In genomic region chr15:66399276-66399675, GRCh38 we compare ENCODE assay signal across 19 cellular contexts.
"Had no signal": no experiment of that assay in that cellular context is flagged by ENCODE, and none has a peak within 500 bp of the region (broad histone marks: within the 10 kb centered on the region; RNA-seq: fewer than 3 reads in every experiment).

No MANE protein-coding gene starts in this region.

- H3K36me3 ChIP-seq: right lobe of liver, thyroid gland had no signal

- H3K27ac ChIP-seq: heart right ventricle, psoas muscle, right lobe of liver, suprapubic skin, thyroid gland had no signal

- DNase-seq: effector CD4-positive, alpha-beta T cell; heart right ventricle; hypothalamus; kidney glomerular epithelial cell; mammary epithelial cell; naive thymus-derived CD4-positive, alpha-beta T cell; nephron progenitor cell; psoas muscle; retina; right lobe of liver; stimulated activated CD4-positive, alpha-beta T cell treated with anti-CD3 and anti-CD28 coated beads, Interleukin-4, amount 100 ng/mL, for 1 hour; stimulated activated CD8-positive, alpha-beta memory T cell treated with anti-CD3 and anti-CD28 coated beads, Interleukin-4, amount 100 ng/mL, for 48 hours; stimulated activated naive CD8-positive, alpha-beta T cell treated with anti-CD3 and anti-CD28 coated beads, Interleukin-15, Interleukin-2, amounts not matched to agents 100 U/mL and 50 U/mL, for 24 hours; thyroid gland had no signal

- H3K9me3 ChIP-seq: heart right ventricle, psoas muscle, right lobe of liver, suprapubic skin, thyroid gland had no signal

- H3K4me3 Mint-ChIP-seq: nephron progenitor cell; stimulated activated effector memory CD8-positive, alpha-beta T cell treated with anti-CD3 and anti-CD28 coated beads, Interleukin-12 subunit alpha, Interleukin-12 subunit beta, amount 100 ng/mL, for 72 hours; type B pancreatic cell had no signal

- H3K4me1 ChIP-seq: suprapubic skin, thyroid gland had no signal

- ATAC-seq: esophagus mucosa; heart right ventricle; left lobe of liver; naive thymus-derived CD4-positive, alpha-beta T cell; psoas muscle; right lobe of liver; stimulated activated effector memory CD8-positive, alpha-beta T cell treated with anti-CD3 and anti-CD28 coated beads, Interleukin-12 subunit alpha, Interleukin-12 subunit beta, amount 100 ng/mL, for 72 hours; stimulated activated naive CD8-positive, alpha-beta T cell treated with anti-CD3 and anti-CD28 coated beads, Interleukin-15, Interleukin-2, amounts not matched to agents 100 U/mL and 50 U/mL, for 24 hours had no signal

- H3K27me3 Mint-ChIP-seq: naive thymus-derived CD4-positive, alpha-beta T cell; type B pancreatic cell had no signal

- H3K9me3 Mint-ChIP-seq: nephron progenitor cell; stimulated activated effector memory CD8-positive, alpha-beta T cell treated with anti-CD3 and anti-CD28 coated beads, Interleukin-12 subunit alpha, Interleukin-12 subunit beta, amount 100 ng/mL, for 72 hours; type B pancreatic cell had no signal

- H3K27me3 ChIP-seq: heart right ventricle, right lobe of liver, suprapubic skin, thyroid gland had no signal

- H3K4me3 ChIP-seq: heart right ventricle, psoas muscle, right lobe of liver, suprapubic skin, thyroid gland had no signal

- H3K27ac Mint-ChIP-seq: nephron progenitor cell; stimulated activated effector memory CD8-positive, alpha-beta T cell treated with anti-CD3 and anti-CD28 coated beads, Interleukin-12 subunit alpha, Interleukin-12 subunit beta, amount 100 ng/mL, for 72 hours; type B pancreatic cell had no signal
